ENCODE assay signal across 8 cellular contexts in genomic region chr16:2882460-2883026, GRCh38. TPM values are rescaled to one million over a fixed set of nuclear protein-coding genes. Genes with fewer than 3 reads are reported as not detected.
A peak's percentile ranks its signal among the peaks of the same experiment; 100 is the strongest.
DNase-seq lines count a peak whose midpoint lies in the region; ATAC-seq, FAIRE-seq and TF ChIP-seq lines count a peak whose summit lies in the region.

No MANE protein-coding gene starts in this region.

- H3K27ac ChIP-seq in angular gyrus (ENCODE audit: low read depth, low read length) (peak overlapping the region; percentile 80), urinary bladder (ENCODE audit: low read depth) (peak overlapping the region; percentile 93)

- FAIRE-seq in GM12891 (lab: Jason Lieb, UNC), result peak; percentile 100

- peaks cover 8% of the 10 kb centered on the region for H3K27me3 Mint-ChIP-seq in progenitor cell of endocrine pancreas

- ATAC-seq in HG02840 (IDR thresholded peaks at IDR 0.05; ENCODE audit: low FRiP score, unreplicated experiment) (peak; percentile 80), left ventricle myocardium superior (peak; percentile 97)

- no peaks in the 10 kb centered on the region for H3K36me3 Mint-ChIP-seq in progenitor cell of endocrine pancreas (ENCODE audit: insufficient read depth)

- H3K4me1 ChIP-seq in urinary bladder (ENCODE audit: insufficient read depth), result no peaks in the 10 kb centered on the region

- peak overlapping the region; percentile 89 for H3K4me3 Mint-ChIP-seq in progenitor cell of endocrine pancreas (ENCODE audit: low read depth)

- 0 out of 2 replicates have a peak, but pooled peaks have one; percentile 1 for TF ChIP-seq POLR2A in GM12891 (IDR thresholded peaks at IDR 0.05; ENCODE audit: low read depth, low read length)

- H3K9me3 Mint-ChIP-seq in progenitor cell of endocrine pancreas (ENCODE audit: low read depth), result no peaks in the 10 kb centered on the region

- peak; percentile 90 for DNase-seq in GM12891 (ENCODE audit: insufficient read length, low spot score)
- DNase-seq in NCI-H1436 (lab: John Stamatoyannopoulos, UW), result peak; percentile 97
- peak; percentile 99 for DNase-seq in SW480 (ENCODE audit: low spot score)
- DNase-seq in left ventricle myocardium superior, result peak; percentile 96
- peak; percentile 86 for DNase-seq in progenitor cell of endocrine pancreas (ENCODE audit: low spot score, unreplicated experiment)

- intact Hi-C loops in left ventricle myocardium superior (cut with micrococcal nuclease), result no loop called here

- no peak for TF ChIP-seq CTCF in progenitor cell of endocrine pancreas (IDR thresholded peaks at IDR 0.05; ENCODE audit: unreplicated experiment)

- H3K4me1 Mint-ChIP-seq in progenitor cell of endocrine pancreas (ENCODE audit: low read depth), result peaks cover 7% of the 10 kb centered on the region

- peak overlapping the region; percentile 98 for H3K27ac Mint-ChIP-seq in progenitor cell of endocrine pancreas

- peak overlapping the region; percentile 80 for H3K4me3 ChIP-seq in urinary bladder (ENCODE audit: low read depth, low read length)

- H3K36me3 ChIP-seq in urinary bladder (ENCODE audit: insufficient read depth), result no peaks in the 10 kb centered on the region

- under 1% methylated on average over 34 of the region's 34 CpGs for WGBS in urinary bladder

TF ChIP-seq in GM12891, 5 proteins besides CTCF, POLR2A, EP300 and RAD21:
- TF ChIP-seq POLR2AphosphoS5 (IDR thresholded peaks at IDR 0.05; ENCODE audit: low read depth, low read length) (0 out of 2 replicates have a peak, but pooled peaks have one; percentile 11), SPI1 (IDR thresholded peaks at IDR 0.05; ENCODE audit: low read depth, low read length) (no peak), POU2F2 (IDR thresholded peaks at IDR 0.05; ENCODE audit: low read depth, low read length) (peak; percentile 37; the same call in 1 of the 2 replicates), TAF1 (IDR thresholded peaks at IDR 0.05; ENCODE audit: low read depth, low read length) (no peak), PAX5 (IDR thresholded peaks at IDR 0.05; ENCODE audit: insufficient read depth, low read length, severe bottlenecking) (no peak)

RNA-seq across cellular contexts. Expression of gene FLYWCH2, which starts 0.5 kb away (rescaled TPM):
- 15.3 TPM for polyA plus RNA-seq in GM12891 (2012; ENCODE audit: low read depth, missing spikeins)
- total RNA-seq in left ventricle myocardium superior, result 28.6 TPM
- total RNA-seq in progenitor cell of endocrine pancreas, result 26.3 and 26.9 TPM in 2 replicates
- 15.6 TPM for total RNA-seq in urinary bladder
- polyA plus RNA-seq in urinary bladder, result 49.9 TPM

RNA-seq across cellular contexts. Expression of gene PRSS22, which starts 24.6 kb away (rescaled TPM):
- not detected for polyA plus RNA-seq in GM12891 (2012; ENCODE audit: low read depth, missing spikeins)
- total RNA-seq in left ventricle myocardium superior (not detected), progenitor cell of endocrine pancreas (23.3 and 25.9 TPM in 2 replicates), urinary bladder (3.0 TPM)
- 5.6 TPM for polyA plus RNA-seq in urinary bladder

RNA-seq across cellular contexts. Expression of gene FLYWCH1, which starts 29.2 kb away (rescaled TPM):
- polyA plus RNA-seq in GM12891 (2012; ENCODE audit: low read depth, missing spikeins), result 16.5 TPM
- total RNA-seq in left ventricle myocardium superior (36.1 TPM), progenitor cell of endocrine pancreas (19.5 and 20.7 TPM in 2 replicates), urinary bladder (11.4 TPM)
- polyA plus RNA-seq in urinary bladder, result 38.0 TPM

RNA-seq across cellular contexts. Expression of gene ZG16B, which starts 52.4 kb away (rescaled TPM):
- 8.1 TPM for polyA plus RNA-seq in GM12891 (2012; ENCODE audit: low read depth, missing spikeins)
- total RNA-seq in left ventricle myocardium superior (0.37 TPM), progenitor cell of endocrine pancreas (not detected in 2 replicates), urinary bladder (2.4 TPM)
- polyA plus RNA-seq in urinary bladder, result 5.1 TPM

Comparison
In these comparisons a context has a peak if more than half of its experiments do, and no peak if none do; other contexts are left out.
1. Peak in every context shown above with its lines: DNase-seq, ATAC-seq, H3K4me3 ChIP-seq and H3K27ac ChIP-seq.